Comparison of ENCODE assay signal across 1 cellular context in the genomic region with DNA sequence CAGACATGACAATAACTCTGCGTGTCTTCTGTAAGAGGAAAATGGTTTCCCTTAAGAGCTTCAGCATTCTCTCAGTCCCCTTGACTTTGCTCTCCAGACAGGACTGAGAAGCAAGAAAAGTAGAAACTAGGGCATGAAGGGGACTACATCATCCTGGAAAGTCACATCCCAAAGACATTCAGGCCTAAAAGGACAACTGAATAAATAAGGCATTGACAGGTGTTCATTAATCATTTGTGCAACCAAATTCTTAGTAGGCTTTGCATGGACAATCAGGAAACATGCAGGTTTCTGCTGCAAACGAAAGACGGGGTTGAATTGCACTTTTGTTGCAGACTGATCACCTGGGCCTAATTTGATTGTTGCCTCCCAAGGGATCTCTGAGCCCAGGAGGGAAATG.
TF ChIP-seq lines count a peak whose summit lies in the region.

No MANE protein-coding gene starts in this region.

TF ChIP-seq in H1, 55 proteins besides CTCF, POLR2A, EP300 and RAD21:
- TF ChIP-seq CREB1 (IDR thresholded peaks at IDR 0.05), result no peak
- TF ChIP-seq SUZ12 (IDR thresholded peaks at IDR 0.05; ENCODE audit: low read length), result peak; percentile 74; the same call in 1 of the 2 replicates
- no peak for TF ChIP-seq CHD2 (IDR thresholded peaks at IDR 0.05; ENCODE audit: low read length)
